In the genomic region with DNA sequence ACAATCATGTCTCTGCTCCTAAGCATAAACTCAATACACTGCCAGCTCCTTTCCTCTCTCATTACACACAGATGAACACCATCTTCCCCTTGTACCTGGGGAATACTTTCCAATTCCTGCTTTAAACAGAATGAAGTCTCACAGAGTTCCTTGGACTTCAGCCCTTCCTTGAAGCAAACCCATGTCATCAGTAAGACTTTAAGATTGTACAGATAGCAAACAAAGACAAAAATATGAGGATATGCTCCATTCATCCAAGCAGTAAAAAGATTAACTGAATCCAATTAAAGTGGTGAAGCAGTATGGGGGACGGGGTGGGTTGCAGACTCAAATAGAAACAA, we compare ENCODE assay signal across 1 cellular context.
TF ChIP-seq lines count a peak whose summit lies in the region.

No MANE protein-coding gene starts in this region.

TF ChIP-seq in K562, 482 proteins besides CTCF, POLR2A, EP300 and RAD21:
- TF ChIP-seq SREBF2 (CRISPR knock-in tag; IDR thresholded peaks at IDR 0.05) = no peak
- TF ChIP-seq, protein P1, sequence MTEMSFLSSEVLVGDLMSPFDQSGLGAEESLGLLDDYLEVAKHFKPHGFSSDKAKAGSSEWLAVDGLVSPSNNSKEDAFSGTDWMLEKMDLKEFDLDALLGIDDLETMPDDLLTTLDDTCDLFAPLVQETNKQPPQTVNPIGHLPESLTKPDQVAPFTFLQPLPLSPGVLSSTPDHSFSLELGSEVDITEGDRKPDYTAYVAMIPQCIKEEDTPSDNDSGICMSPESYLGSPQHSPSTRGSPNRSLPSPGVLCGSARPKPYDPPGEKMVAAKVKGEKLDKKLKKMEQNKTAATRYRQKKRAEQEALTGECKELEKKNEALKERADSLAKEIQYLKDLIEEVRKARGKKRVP (CRISPR knock-in tag; IDR thresholded peaks at IDR 0.05) = no peak
- no peak for TF ChIP-seq MCM2 (IDR thresholded peaks at IDR 0.05; ENCODE audit: low read depth)
- no peak for TF ChIP-seq E2F3 (CRISPR knock-in tag; IDR thresholded peaks at IDR 0.05)
- no peak for TF ChIP-seq KAT7 (CRISPR knock-in tag; IDR thresholded peaks at IDR 0.05; ENCODE audit: borderline replicate concordance)
- TF ChIP-seq BDP1 (IDR thresholded peaks at IDR 0.05; ENCODE audit: insufficient read depth, insufficient read length) = no peak
- no peak for TF ChIP-seq L3MBTL2 (IDR thresholded peaks at IDR 0.05)
- TF ChIP-seq ZNF184 (CRISPR knock-in tag; IDR thresholded peaks at IDR 0.05) = no peak
- TF ChIP-seq, protein P2, sequence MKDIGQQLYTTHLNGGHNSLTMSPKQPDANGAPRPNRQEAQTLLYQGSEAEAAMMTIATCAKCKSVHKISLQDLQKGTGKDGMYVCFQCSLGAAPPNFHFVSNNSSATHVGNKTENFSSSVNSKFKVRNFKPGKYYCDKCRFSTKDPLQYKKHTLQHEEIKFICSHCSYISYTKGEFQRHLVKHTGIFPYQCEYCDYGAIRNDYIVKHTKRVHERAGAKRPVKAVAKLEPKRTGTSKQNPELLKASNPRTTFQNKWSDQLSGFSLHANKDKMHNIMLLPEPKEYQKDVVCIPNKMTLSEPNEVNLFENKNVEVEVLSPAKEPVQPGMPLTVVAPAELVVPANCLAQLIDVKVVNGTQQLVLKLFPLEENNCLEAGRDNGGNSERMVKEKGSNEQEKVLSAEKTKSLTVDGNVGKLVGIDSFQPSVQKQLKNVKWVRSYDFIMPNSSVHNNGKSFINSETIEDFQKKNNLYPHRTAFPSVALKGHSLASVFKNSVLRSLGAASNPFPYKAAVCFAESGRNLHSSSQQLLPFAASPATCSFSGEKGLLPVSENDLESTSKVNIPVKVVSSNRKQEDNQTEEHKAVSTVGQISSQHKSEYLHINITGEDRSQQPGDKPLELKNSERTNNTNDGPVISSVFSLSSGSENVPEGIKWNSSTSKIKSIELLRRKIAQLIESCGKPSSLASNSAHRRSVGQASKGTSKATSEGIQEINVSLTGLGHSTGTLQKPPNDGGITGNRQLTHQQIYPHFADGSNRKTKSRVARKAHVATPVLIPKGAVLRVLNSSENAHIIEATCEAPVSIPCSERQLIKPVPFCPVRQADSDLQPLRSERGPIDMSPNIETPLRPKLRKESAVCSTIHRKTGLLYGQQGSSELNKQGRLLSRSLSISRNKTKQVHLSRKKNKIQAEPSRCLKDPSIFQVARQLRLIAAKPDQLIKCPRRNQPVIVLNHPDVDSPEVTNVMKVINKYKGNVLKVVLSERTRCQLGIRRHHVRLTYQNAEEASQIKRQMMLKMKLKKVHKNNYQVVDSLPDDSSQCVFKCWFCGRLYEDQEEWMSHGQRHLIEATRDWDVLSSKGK (CRISPR knock-in tag; IDR thresholded peaks at IDR 0.05) = no peak
- TF ChIP-seq HEY1 (CRISPR knock-in tag; IDR thresholded peaks at IDR 0.05; ENCODE audit: borderline replicate concordance) = no peak
- no peak for TF ChIP-seq SMARCE1 (IDR thresholded peaks at IDR 0.05)
- TF ChIP-seq, protein P3, sequence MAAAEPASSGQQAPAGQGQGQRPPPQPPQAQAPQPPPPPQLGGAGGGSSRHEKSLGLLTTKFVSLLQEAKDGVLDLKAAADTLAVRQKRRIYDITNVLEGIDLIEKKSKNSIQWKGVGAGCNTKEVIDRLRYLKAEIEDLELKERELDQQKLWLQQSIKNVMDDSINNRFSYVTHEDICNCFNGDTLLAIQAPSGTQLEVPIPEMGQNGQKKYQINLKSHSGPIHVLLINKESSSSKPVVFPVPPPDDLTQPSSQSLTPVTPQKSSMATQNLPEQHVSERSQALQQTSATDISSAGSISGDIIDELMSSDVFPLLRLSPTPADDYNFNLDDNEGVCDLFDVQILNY (CRISPR knock-in tag; IDR thresholded peaks at IDR 0.05) = no peak
- no peak for TF ChIP-seq GABPB1 (CRISPR knock-in tag; IDR thresholded peaks at IDR 0.05)
- TF ChIP-seq, protein P4, sequence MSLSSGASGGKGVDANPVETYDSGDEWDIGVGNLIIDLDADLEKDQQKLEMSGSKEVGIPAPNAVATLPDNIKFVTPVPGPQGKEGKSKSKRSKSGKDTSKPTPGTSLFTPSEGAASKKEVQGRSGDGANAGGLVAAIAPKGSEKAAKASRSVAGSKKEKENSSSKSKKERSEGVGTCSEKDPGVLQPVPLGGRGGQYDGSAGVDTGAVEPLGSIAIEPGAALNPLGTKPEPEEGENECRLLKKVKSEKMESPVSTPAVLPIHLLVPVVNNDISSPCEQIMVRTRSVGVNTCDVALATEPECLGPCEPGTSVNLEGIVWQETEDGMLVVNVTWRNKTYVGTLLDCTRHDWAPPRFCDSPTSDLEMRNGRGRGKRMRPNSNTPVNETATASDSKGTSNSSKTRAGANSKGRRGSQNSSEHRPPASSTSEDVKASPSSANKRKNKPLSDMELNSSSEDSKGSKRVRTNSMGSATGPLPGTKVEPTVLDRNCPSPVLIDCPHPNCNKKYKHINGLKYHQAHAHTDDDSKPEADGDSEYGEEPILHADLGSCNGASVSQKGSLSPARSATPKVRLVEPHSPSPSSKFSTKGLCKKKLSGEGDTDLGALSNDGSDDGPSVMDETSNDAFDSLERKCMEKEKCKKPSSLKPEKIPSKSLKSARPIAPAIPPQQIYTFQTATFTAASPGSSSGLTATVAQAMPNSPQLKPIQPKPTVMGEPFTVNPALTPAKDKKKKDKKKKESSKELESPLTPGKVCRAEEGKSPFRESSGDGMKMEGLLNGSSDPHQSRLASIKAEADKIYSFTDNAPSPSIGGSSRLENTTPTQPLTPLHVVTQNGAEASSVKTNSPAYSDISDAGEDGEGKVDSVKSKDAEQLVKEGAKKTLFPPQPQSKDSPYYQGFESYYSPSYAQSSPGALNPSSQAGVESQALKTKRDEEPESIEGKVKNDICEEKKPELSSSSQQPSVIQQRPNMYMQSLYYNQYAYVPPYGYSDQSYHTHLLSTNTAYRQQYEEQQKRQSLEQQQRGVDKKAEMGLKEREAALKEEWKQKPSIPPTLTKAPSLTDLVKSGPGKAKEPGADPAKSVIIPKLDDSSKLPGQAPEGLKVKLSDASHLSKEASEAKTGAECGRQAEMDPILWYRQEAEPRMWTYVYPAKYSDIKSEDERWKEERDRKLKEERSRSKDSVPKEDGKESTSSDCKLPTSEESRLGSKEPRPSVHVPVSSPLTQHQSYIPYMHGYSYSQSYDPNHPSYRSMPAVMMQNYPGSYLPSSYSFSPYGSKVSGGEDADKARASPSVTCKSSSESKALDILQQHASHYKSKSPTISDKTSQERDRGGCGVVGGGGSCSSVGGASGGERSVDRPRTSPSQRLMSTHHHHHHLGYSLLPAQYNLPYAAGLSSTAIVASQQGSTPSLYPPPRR (CRISPR knock-in tag; IDR thresholded peaks at IDR 0.05; ENCODE audit: borderline replicate concordance) = no peak
- TF ChIP-seq NFRKB (IDR thresholded peaks at IDR 0.05; ENCODE audit: low read depth) = no peak
- no peak for TF ChIP-seq TBL1XR1 (IDR thresholded peaks at IDR 0.05; ENCODE audit: low read length in 2 of 2)
- TF ChIP-seq TAF9B (IDR thresholded peaks at IDR 0.05; ENCODE audit: partially characterized antibody) = no peak
